In genomic region chr7:129553861-129554530, GRCh38 we compare ENCODE assay signal across 8 cellular contexts. TPM values are rescaled to one million over a fixed set of nuclear protein-coding genes. Genes with fewer than 3 reads are reported as not detected.
A peak's percentile ranks its signal among the peaks of the same experiment; 100 is the strongest.
DNase-seq lines count a peak whose midpoint lies in the region; ATAC-seq and TF ChIP-seq lines count a peak whose summit lies in the region.

No MANE protein-coding gene starts in this region.

- H3K4me2 ChIP-seq in OCI-LY7 (ENCODE audit: low read length): peak overlapping the region; percentile 53; the same call in 1 of the 2 replicates

- peak; percentile 19 for DNase-seq in HS-5 (ENCODE audit: low read depth)
- DNase-seq in OCI-LY7 (ENCODE audit: low spot score): peak; percentile 20
- DNase-seq in activated effector memory CD4-positive, alpha-beta T cell treated with anti-CD3 and anti-CD28 coated beads, Interleukin-2, amount 50 U/mL, for 16 hours: peak; percentile 71
- peak; percentile 24 for DNase-seq in skeletal muscle cell (ENCODE audit: low read depth)
- no peak for DNase-seq in SW 1271 (lab: John Stamatoyannopoulos, UW)
- no peak for DNase-seq in NOMO-1 (lab: John Stamatoyannopoulos, UW; ENCODE audit: unreplicated experiment in 2 of 2)
- no peak for DNase-seq in KG1 (lab: John Stamatoyannopoulos, UW)

- POLR2A ChIA-PET in OCI-LY7 (lab: Charles Lee): interaction anchor here (0.6 to 0.8 kb wide), 3 partner anchors 11 to 208 kb away, joined by 3 to 7 read pairs (median 3); no protein-coding TSS in a partner anchor

- H3K4me3 ChIP-seq in OCI-LY7 (ENCODE audit: low read depth, low read length, poor library complexity, severe bottlenecking): no peak overlapping the region
- peak overlapping the region; percentile 3 for H3K4me3 ChIP-seq in skeletal muscle cell (ENCODE audit: low read depth, low read length)

- H3K4me1 ChIP-seq in OCI-LY7 (ENCODE audit: insufficient read depth, low read length, poor library complexity, severe bottlenecking): no peaks in the 10 kb centered on the region

- intact Hi-C loops in OCI-LY7 (cut with micrococcal nuclease; ENCODE audit: unreplicated experiment): no loop called here

- no peaks in the 10 kb centered on the region for H3K9me3 ChIP-seq in OCI-LY7 (ENCODE audit: low read length)

- no peak for ATAC-seq in HG03432 (IDR thresholded peaks at IDR 0.05; ENCODE audit: unreplicated experiment)

- no peaks in the 10 kb centered on the region for H3K36me3 ChIP-seq in OCI-LY7 (ENCODE audit: insufficient read depth, low read length)

- H3K79me2 ChIP-seq in OCI-LY7 (ENCODE audit: insufficient read depth, low read depth, low read length): no peaks in the 10 kb centered on the region

- BruUV-seq in OCI-LY7 (replicated peaks; lab: Mats Ljungman, UMichigan): no TSS peak

- no peaks in the 10 kb centered on the region for H4K20me1 ChIP-seq in OCI-LY7 (ENCODE audit: insufficient read depth, low read length)

- no peak overlapping the region for H2AFZ ChIP-seq in OCI-LY7 (ENCODE audit: low read length)

- H3K9me2 ChIP-seq in OCI-LY7 (ENCODE audit: insufficient read depth, low read length): no peaks in the 10 kb centered on the region

- H3K27ac ChIP-seq in OCI-LY7 (ENCODE audit: low read depth, low read length, poor library complexity, severe bottlenecking): no peak overlapping the region

- CTCF ChIA-PET in OCI-LY7 (lab: Charles Lee; ENCODE audit: unreplicated experiment): no interaction called here

- no peak for TF ChIP-seq CTCF in OCI-LY7 (conservative IDR thresholded peaks at IDR 0.05; ENCODE audit: low read length)

RNA-seq across cellular contexts. Expression of gene SMKR1, which starts 51.7 kb away (rescaled TPM):
- total RNA-seq in OCI-LY7 (2014; rRNA removed; shearing (Covaris generic)): not detected in 2 replicates
- not detected in 2 replicates for total RNA-seq in OCI-LY7 (2022)

RNA-seq across cellular contexts. Expression of gene NRF1, which starts 57.5 kb away (rescaled TPM):
- 21.4 and 26.5 TPM in 2 replicates for total RNA-seq in OCI-LY7 (2014; rRNA removed; shearing (Covaris generic))
- 26.9 and 31.9 TPM in 2 replicates for total RNA-seq in OCI-LY7 (2022)

Comparison
In these comparisons a context has a peak if more than half of its experiments do, and no peak if none do; other contexts are left out.
1. DNase-seq: peak in HS-5 (single experiment), OCI-LY7 (single experiment), activated effector memory CD4-positive, alpha-beta T cell treated with anti-CD3 and anti-CD28 coated beads, Interleukin-2, amount 50 U/mL, for 16 hours (single experiment) and skeletal muscle cell (single experiment); none in SW 1271 (0 of 2), NOMO-1 (0 of 2) and KG1 (single experiment).